8 cellular contexts compared by ENCODE assay signal in the genomic region with DNA sequence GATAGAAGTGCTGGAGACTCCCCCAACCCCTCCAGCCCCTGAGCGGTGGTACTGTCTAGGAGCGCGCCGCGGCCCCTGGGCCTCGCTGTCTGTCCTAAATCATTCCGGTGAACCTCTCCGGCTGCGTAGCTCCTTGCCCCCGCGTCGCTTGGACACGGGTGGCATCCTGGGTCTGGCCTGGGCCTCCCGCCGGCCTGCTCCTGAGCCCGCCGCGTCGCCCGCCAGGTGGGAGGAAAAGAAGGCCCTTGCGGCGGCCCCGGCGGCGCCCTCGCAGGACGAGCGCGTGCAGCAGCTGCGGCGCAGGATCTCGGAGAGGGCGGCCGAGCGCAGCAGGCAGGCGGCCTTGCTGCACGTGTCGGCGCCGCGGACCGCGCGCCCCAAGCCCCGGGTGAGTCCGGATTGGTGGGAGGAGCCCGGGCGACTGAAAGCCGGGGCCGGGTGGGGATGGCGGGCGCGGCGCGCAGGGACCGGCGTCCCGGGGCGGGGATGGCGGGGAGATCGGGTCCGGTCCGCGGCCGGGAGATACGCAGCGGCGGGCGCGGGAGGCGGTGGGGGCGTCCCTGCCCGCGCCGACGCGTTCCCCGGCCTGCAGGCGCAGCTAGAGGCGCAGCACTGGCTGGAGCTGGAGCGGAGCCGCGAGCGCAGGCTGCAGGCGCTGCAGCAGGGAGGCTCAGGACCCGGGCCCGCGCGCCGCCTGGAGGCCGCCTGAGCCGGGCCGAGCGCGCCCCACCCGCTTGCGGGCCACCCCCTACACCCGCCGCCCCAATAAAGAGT.
A peak's percentile ranks its signal among the peaks of the same experiment; 100 is the strongest.
DNase-seq lines count a peak whose midpoint lies in the region; ATAC-seq and TF ChIP-seq lines count a peak whose summit lies in the region.

No MANE protein-coding gene starts in this region.

- in situ Hi-C loops in ACHN (cut with HindIII; ENCODE audit: low pct_ligation_motif_present, low pct_unique_long_range_greater_than_20kb, low sequenced_read_pairs), result no loop called here

- peak; percentile 64 for DNase-seq in ACHN
- peak; percentile 36 to 85 for DNase-seq in NCI-H526 (lab: John Stamatoyannopoulos, UW)
- peak; percentile 46 for DNase-seq in activated T-cell treated with anti-CD3 and anti-CD28 coated beads for 24 hours (ENCODE audit: low read depth)
- peak; percentile 69 for DNase-seq in epithelial cell of esophagus (ENCODE audit: low read depth)
- DNase-seq in middle frontal gyrus (ENCODE audit: extremely low spot score, low spot score), result peak; percentile 54
- DNase-seq in stimulated activated CD8-positive, alpha-beta memory T cell treated with anti-CD3 and anti-CD28 coated beads, Interleukin-2, amount 100 ng/mL, for 48 hours (ENCODE audit: low read depth in 2 of 2), result peak; percentile 47 to 57

- ATAC-seq in GM18858 (IDR thresholded peaks at IDR 0.05; ENCODE audit: unreplicated experiment), result peak; percentile 60
- ATAC-seq in HG03103 (IDR thresholded peaks at IDR 0.05; ENCODE audit: low read depth, unreplicated experiment), result peak; percentile 83

- peak overlapping the region; percentile 3 for H3K4me3 ChIP-seq in epithelial cell of esophagus (ENCODE audit: low read length)

- TF ChIP-seq CTCF in epithelial cell of esophagus (IDR thresholded peaks at IDR 0.05; ENCODE audit: insufficient read depth, low read depth, low read length, missing control alignments), result no peak

Comparison
In these comparisons a context has a peak if more than half of its experiments do, and no peak if none do; other contexts are left out.
1. Peak in every context shown above with its lines: DNase-seq, ATAC-seq and H3K4me3 ChIP-seq.